Comparison of ENCODE assay signal across 10 cellular contexts in genomic region chr19:12976109-12976508, GRCh38. TPM values are rescaled to one million over a fixed set of nuclear protein-coding genes. Genes with fewer than 3 reads are reported as not detected.
DNase-seq lines count a peak whose midpoint lies in the region; ATAC-seq, FAIRE-seq and TF ChIP-seq lines count a peak whose summit lies in the region.
"Not testable (repeated sequence)": the region's sequence is repeated elsewhere in the genome, so short reads cannot be mapped to it uniquely, and the experiment has no call there.
"Had no signal": no experiment of that assay in that cellular context is flagged by ENCODE, and none has a peak within 500 bp of the region (broad histone marks: within the 10 kb centered on the region; RNA-seq: fewer than 3 reads in every experiment).

No MANE protein-coding gene starts in this region.

- not testable (repeated sequence) for H3K4me1 ChIP-seq in HEK293 (ENCODE audit: control insufficient read depth, insufficient read depth, low read length); astrocyte (ENCODE audit: insufficient read depth, low read length); neuronal stem cell (ENCODE audit: control insufficient read depth in 2 of 2, insufficient read depth in 1 of 2, low read depth in 1 of 2, low read length in 2 of 2)
- peaks cover 25% of the 10 kb centered on the region for H3K4me1 ChIP-seq in HepG2 (ENCODE audit: insufficient read depth, low read length)

- H4K8ac ChIP-seq in neuronal stem cell (ENCODE audit: low read depth, low read length): not testable (repeated sequence)

- not testable (repeated sequence) for H3K79me2 ChIP-seq in astrocyte (ENCODE audit: insufficient read depth, low read length); HepG2 (ENCODE audit: insufficient read depth, low read length)

- not testable (repeated sequence) for H3K36me3 Mint-ChIP-seq in astrocyte (ENCODE audit: low read depth, unreplicated experiment)

- not testable (repeated sequence) for H3K27ac ChIP-seq in HEK293 (ENCODE audit: extremely low read depth, low read depth, low read length); astrocyte (ENCODE audit: low read depth, low read length); HepG2 (ENCODE audit: extremely low read length, insufficient read depth, low read length); neuronal stem cell (replicated peaks; ENCODE audit: low read length)

- not testable (repeated sequence) for H2BK15ac ChIP-seq in neuronal stem cell (ENCODE audit: low read length)

- H3K9ac ChIP-seq in astrocyte (ENCODE audit: low read length); HepG2 (ENCODE audit: insufficient read depth, low read depth, low read length); neuronal stem cell (ENCODE audit: low read depth, low read length, poor library complexity): not testable (repeated sequence)

- H3K79me1 ChIP-seq in neuronal stem cell (ENCODE audit: low read depth, low read length): not testable (repeated sequence)

- H4K20me1 ChIP-seq in astrocyte (ENCODE audit: insufficient read depth, low read length); HepG2 (ENCODE audit: insufficient read depth, low read length): not testable (repeated sequence)

- TF ChIP-seq POLR2A in HepG2 (IDR thresholded peaks at IDR 0.05; ENCODE audit: insufficient read depth in 1 of 2, low read depth in 2 of 2, low read length in 2 of 2): not testable (repeated sequence)

- WGBS in HepG2 (ENCODE audit: low lambda C conversion rate): 46% methylated on average over 7 of the region's 7 CpGs
- no CpG with 5 or more reads among the region's 7 CpGs for WGBS in neuronal stem cell (ENCODE audit: extremely low coverage in 2 of 2, insufficient read length in 2 of 2, insufficient replicate concordance in 1 of 2), 2 donors

- not testable (repeated sequence) for H3K23ac ChIP-seq in neuronal stem cell (ENCODE audit: low read depth, low read length, poor library complexity)

- H2BK5ac ChIP-seq in neuronal stem cell (ENCODE audit: low read length): peak overlapping the region; percentile 53

- H3K4ac ChIP-seq in neuronal stem cell (ENCODE audit: low read length): not testable (repeated sequence)

- H3K9me3 Mint-ChIP-seq in astrocyte (ENCODE audit: unreplicated experiment): not testable (repeated sequence)

- not testable (repeated sequence) for FAIRE-seq in astrocyte (lab: Jason Lieb, UNC); HepG2 (lab: Jason Lieb, UNC)

- H3K27ac Mint-ChIP-seq in astrocyte (ENCODE audit: unreplicated experiment): peak overlapping the region; percentile 41

- TF ChIP-seq CTCF in HEK293 (tag by site-specific recombination; IDR thresholded peaks at IDR 0.05); astrocyte (IDR thresholded peaks at IDR 0.05; ENCODE audit: insufficient read depth, low read depth, low read length); HepG2 (CRISPR knock-in tag; IDR thresholded peaks at IDR 0.05): not testable (repeated sequence)

- CTCF ChIA-PET in HEK293 (lab: Yijun Ruan, JAX): interaction anchor here (0.7 to 13.3 kb wide), 10 partner anchors 11 to 885 kb away, joined by 3 to 274 read pairs (median 8); no protein-coding TSS in a partner anchor
- CTCF ChIA-PET in HepG2 (lab: Yijun Ruan, JAX; ENCODE audit: low intra/inter-chr PET ratio, low total read pairs): not testable (repeated sequence)

- not testable (repeated sequence) for H3K4me1 Mint-ChIP-seq in astrocyte (ENCODE audit: low read depth, unreplicated experiment)

- intact Hi-C loops in HepG2 (cut with micrococcal nuclease; ENCODE audit: unreplicated experiment): not testable (repeated sequence)

- TF ChIP-seq EP300 in HepG2 (IDR thresholded peaks at IDR 0.05; ENCODE audit: low read depth in 2 of 2, low read length in 2 of 2); HepG2 (CRISPR knock-in tag; IDR thresholded peaks at IDR 0.05; ENCODE audit: borderline replicate concordance): not testable (repeated sequence)

- not testable (repeated sequence) for H2AK5ac ChIP-seq in neuronal stem cell (ENCODE audit: low read depth, low read length)

- not testable (repeated sequence) for H3K14ac ChIP-seq in neuronal stem cell (ENCODE audit: low read length)

- not testable (repeated sequence) for H3K18ac ChIP-seq in neuronal stem cell (ENCODE audit: low read length)

- in situ Hi-C loops in HepG2 (cut with HindIII; ENCODE audit: extremely low pct_ligation_motif_present, low pct_unique_long_range_greater_than_20kb): loop anchor here (5.0 to 10.0 kb wide), 2 partner anchors 116 to 289 kb away; no protein-coding TSS in a partner anchor

- not testable (repeated sequence) for ATAC-seq in HepG2

- POLR2A ChIA-PET in HEK293 (lab: Yijun Ruan, JAX): not testable (repeated sequence)
- POLR2A ChIA-PET in HepG2 (lab: Yijun Ruan, JAX): interaction anchor here (2.1 kb wide), 1 partner anchor 85 kb away, joined by 17 read pairs; no protein-coding TSS in a partner anchor

- not testable (repeated sequence) for H3K4me2 ChIP-seq in astrocyte (ENCODE audit: low read length); HepG2 (ENCODE audit: low read depth, low read length); neuronal stem cell (ENCODE audit: insufficient read depth, low read length, poor library complexity, severe bottlenecking)

- not testable (repeated sequence) for H3K36me3 ChIP-seq in HEK293 (ENCODE audit: control insufficient read depth in 2 of 2, insufficient read depth in 1 of 2, low read length in 2 of 2); astrocyte (ENCODE audit: insufficient read depth, low read length); HepG2 (replicated peaks in 1 of 2; ENCODE audit: control insufficient read depth in 1 of 2, insufficient read depth in 2 of 2, low read length in 2 of 2); neuronal stem cell (replicated peaks in 1 of 2; ENCODE audit: control insufficient read depth in 2 of 2, insufficient read depth in 2 of 2, low read length in 2 of 2)

- not testable (repeated sequence) for H2AFZ ChIP-seq in astrocyte (ENCODE audit: low read depth, low read length); HepG2 (ENCODE audit: low read length); neuronal stem cell (ENCODE audit: low read length)

- H2BK120ac ChIP-seq in neuronal stem cell (ENCODE audit: low read depth, low read length): not testable (repeated sequence)

- H2BK12ac ChIP-seq in neuronal stem cell (ENCODE audit: low read length): not testable (repeated sequence)

- H3K27me3 ChIP-seq in astrocyte (ENCODE audit: insufficient read depth, low read length); HepG2 (ENCODE audit: control insufficient read depth in 1 of 2, insufficient read depth in 2 of 2, low read length in 2 of 2): not testable (repeated sequence)
- peaks cover 0 to 33% (median 0%) of the 10 kb centered on the region in 3 experiments for H3K27me3 ChIP-seq in neuronal stem cell (ENCODE audit: control insufficient read depth in 3 of 3, insufficient read depth in 3 of 3, low read depth in 1 of 3, low read length in 3 of 3)

- not testable (repeated sequence) for H3K4me3 ChIP-seq in HEK293 (ENCODE audit: low read depth, low read length); astrocyte (ENCODE audit: insufficient read depth, low read depth, low read length); HepG2 (replicated peaks in 1 of 3; ENCODE audit: insufficient read depth in 1 of 3, low read depth in 2 of 3, low read length in 3 of 3); neuronal stem cell (ENCODE audit: low read length in 2 of 2)

- TF ChIP-seq RAD21 in HepG2 (CRISPR knock-in tag; IDR thresholded peaks at IDR 0.05): not testable (repeated sequence)

- H3K4me3 Mint-ChIP-seq in astrocyte (ENCODE audit: unreplicated experiment): not testable (repeated sequence)

- peaks cover 19% of the 10 kb centered on the region for H3K27me3 Mint-ChIP-seq in astrocyte (ENCODE audit: low read depth, unreplicated experiment)

- not testable (repeated sequence) for H4K91ac ChIP-seq in neuronal stem cell (ENCODE audit: low read depth, low read length, poor library complexity)

- DNase-seq in NCI-H69 (lab: John Stamatoyannopoulos, UW): peak; percentile 41
- not testable (repeated sequence) for DNase-seq in astrocyte (ENCODE audit: low read depth); HepG2 (ENCODE audit: low spot score); neuronal stem cell (ENCODE audit: low spot score)

- H3K9me3 ChIP-seq in HEK293 (ENCODE audit: control insufficient read depth, insufficient read depth, low read depth, low read length); astrocyte (ENCODE audit: insufficient read depth, low read depth, low read length); HepG2 (ENCODE audit: low read length); neuronal stem cell (replicated peaks in 1 of 2; ENCODE audit: control insufficient read depth in 2 of 2, insufficient read depth in 1 of 2, low read depth in 1 of 2, low read length in 2 of 2): not testable (repeated sequence)

- BruUV-seq in HepG2 (replicated peaks; lab: Mats Ljungman, UMichigan): not testable (repeated sequence)

RNA-seq across cellular contexts. Expression of gene DAND5, which starts 6.7 kb away (rescaled TPM):
- total RNA-seq in astrocyte: 0.14 TPM in 1 of 2 replicates, not detected in the other
- total RNA-seq in HepG2 (2016; rRNA removed; fragmentation: Illumina TruSeq; extraction: Trizol): not detected in 2 replicates
- not detected in 2 replicates for total RNA-seq in HepG2 (2016; cell fraction: cytosol; rRNA removed; fragmentation: Illumina TruSeq; extraction: Trizol; ENCODE audit: low read depth)
- not detected in 2 replicates for total RNA-seq in HepG2 (2016; cell fraction: insoluble cytoplasmic fraction; rRNA removed; fragmentation: Illumina TruSeq; extraction: Trizol)
- total RNA-seq in HepG2 (2016; cell fraction: membrane; rRNA removed; fragmentation: Illumina TruSeq; extraction: Trizol): not detected in 2 replicates
- total RNA-seq in HepG2 (2016; cell fraction: nucleus; rRNA removed; fragmentation: Illumina TruSeq; extraction: Trizol): not detected in 2 replicates
- 0.04 TPM in 1 of 2 replicates, not detected in the other for polyA plus RNA-seq in HepG2 (2011; rRNA removed)
- polyA plus RNA-seq in HepG2 (2011; cell fraction: cytosol; rRNA removed): 0.03 and 0.04 TPM in 2 replicates
- polyA plus RNA-seq in HepG2 (2011; cell fraction: nucleus; rRNA removed): 0.10 and 0.13 TPM in 2 replicates
- polyA plus RNA-seq in HepG2 (2012): not detected in 2 replicates
- not detected in 2 replicates for polyA plus RNA-seq in HepG2 (2016; cell fraction: cytosol; fragmentation: Illumina TruSeq; extraction: Trizol; ENCODE audit: low read depth)
- polyA plus RNA-seq in HepG2 (2016; cell fraction: insoluble cytoplasmic fraction; fragmentation: Illumina TruSeq; extraction: Trizol; ENCODE audit: low read depth): not detected in 2 replicates
- not detected in 2 replicates for polyA plus RNA-seq in HepG2 (2016; cell fraction: membrane; fragmentation: Illumina TruSeq; extraction: Trizol; ENCODE audit: low read depth)
- polyA plus RNA-seq in HepG2 (2016; cell fraction: nucleus; fragmentation: Illumina TruSeq; extraction: Trizol; ENCODE audit: insufficient read depth, low read depth): not detected in 2 replicates
- polyA minus RNA-seq in HepG2 (2011; rRNA and poly(A)+ RNA removed; ENCODE audit: low replicate concordance): 0.40 TPM in 1 of 2 replicates, not detected in the other
- not detected in 2 replicates for polyA minus RNA-seq in HepG2 (2011; cell fraction: cytosol; rRNA and poly(A)+ RNA removed)
- polyA minus RNA-seq in HepG2 (2011; cell fraction: nucleus; rRNA and poly(A)+ RNA removed): not detected in 2 replicates
- 0.03 TPM for polyA plus RNA-seq in neuronal stem cell (2013, experiment 1 of 2)
- polyA plus RNA-seq in neuronal stem cell (2013, experiment 2 of 2): 0.03 TPM
- total RNA-seq: CD4-positive, alpha-beta memory T cell; CD4-positive, CD25-positive, alpha-beta regulatory T cell; CD8-positive, alpha-beta memory T cell had no signal
- polyA plus RNA-seq: AG04450; CD14-positive monocyte; CD4-positive, alpha-beta memory T cell; CD4-positive, CD25-positive, alpha-beta regulatory T cell; CD8-positive, alpha-beta memory T cell had no signal

RNA-seq across cellular contexts. Expression of gene GADD45GIP1, which starts 19.1 kb away (rescaled TPM):
- total RNA-seq in astrocyte (34.0 and 35.5 TPM in 2 replicates), HepG2 (2016; rRNA removed; fragmentation: Illumina TruSeq; extraction: Trizol) (24.6 and 37.4 TPM in 2 replicates)
- total RNA-seq in HepG2 (2016; cell fraction: cytosol; rRNA removed; fragmentation: Illumina TruSeq; extraction: Trizol; ENCODE audit: low read depth): 14.3 and 14.8 TPM in 2 replicates
- 25.1 and 41.7 TPM in 2 replicates for total RNA-seq in HepG2 (2016; cell fraction: insoluble cytoplasmic fraction; rRNA removed; fragmentation: Illumina TruSeq; extraction: Trizol)
- total RNA-seq in HepG2 (2016; cell fraction: membrane; rRNA removed; fragmentation: Illumina TruSeq; extraction: Trizol): 14.2 and 15.7 TPM in 2 replicates
- total RNA-seq in HepG2 (2016; cell fraction: nucleus; rRNA removed; fragmentation: Illumina TruSeq; extraction: Trizol): 8.8 and 9.5 TPM in 2 replicates
- 30.7 and 31.9 TPM in 2 replicates for polyA plus RNA-seq in HepG2 (2011; rRNA removed)
- 33.0 and 52.1 TPM in 2 replicates for polyA plus RNA-seq in HepG2 (2011; cell fraction: cytosol; rRNA removed)
- 13.9 and 14.0 TPM in 2 replicates for polyA plus RNA-seq in HepG2 (2011; cell fraction: nucleus; rRNA removed)
- 19.0 and 20.6 TPM in 2 replicates for polyA plus RNA-seq in HepG2 (2012)
- 24.7 and 26.7 TPM in 2 replicates for polyA plus RNA-seq in HepG2 (2016; cell fraction: cytosol; fragmentation: Illumina TruSeq; extraction: Trizol; ENCODE audit: low read depth)
- 71.6 and 84.3 TPM in 2 replicates for polyA plus RNA-seq in HepG2 (2016; cell fraction: insoluble cytoplasmic fraction; fragmentation: Illumina TruSeq; extraction: Trizol; ENCODE audit: low read depth)
- polyA plus RNA-seq in HepG2 (2016; cell fraction: membrane; fragmentation: Illumina TruSeq; extraction: Trizol; ENCODE audit: low read depth): 20.1 and 21.0 TPM in 2 replicates
- 27.9 and 29.2 TPM in 2 replicates for polyA plus RNA-seq in HepG2 (2016; cell fraction: nucleus; fragmentation: Illumina TruSeq; extraction: Trizol; ENCODE audit: insufficient read depth, low read depth)
- polyA minus RNA-seq in HepG2 (2011; rRNA and poly(A)+ RNA removed; ENCODE audit: low replicate concordance): 6.2 and 12.6 TPM in 2 replicates
- 9.9 and 11.7 TPM in 2 replicates for polyA minus RNA-seq in HepG2 (2011; cell fraction: cytosol; rRNA and poly(A)+ RNA removed)
- 3.2 and 3.7 TPM in 2 replicates for polyA minus RNA-seq in HepG2 (2011; cell fraction: nucleus; rRNA and poly(A)+ RNA removed)
- 34.0 TPM for polyA plus RNA-seq in neuronal stem cell (2013, experiment 1 of 2)
- 31.8 TPM for polyA plus RNA-seq in neuronal stem cell (2013, experiment 2 of 2)

RNA-seq across cellular contexts. Expression of gene NFIX, which starts 19.2 kb away (rescaled TPM):
- total RNA-seq in astrocyte (8.4 and 9.6 TPM in 2 replicates), HepG2 (2016; rRNA removed; fragmentation: Illumina TruSeq; extraction: Trizol) (5.4 and 5.6 TPM in 2 replicates)
- total RNA-seq in HepG2 (2016; cell fraction: cytosol; rRNA removed; fragmentation: Illumina TruSeq; extraction: Trizol; ENCODE audit: low read depth): 16.3 and 20.2 TPM in 2 replicates
- total RNA-seq in HepG2 (2016; cell fraction: insoluble cytoplasmic fraction; rRNA removed; fragmentation: Illumina TruSeq; extraction: Trizol): 4.6 and 4.7 TPM in 2 replicates
- total RNA-seq in HepG2 (2016; cell fraction: membrane; rRNA removed; fragmentation: Illumina TruSeq; extraction: Trizol): 6.7 and 9.2 TPM in 2 replicates
- total RNA-seq in HepG2 (2016; cell fraction: nucleus; rRNA removed; fragmentation: Illumina TruSeq; extraction: Trizol): 4.9 and 6.0 TPM in 2 replicates
- polyA plus RNA-seq in HepG2 (2011; rRNA removed): 3.0 and 3.4 TPM in 2 replicates
- 1.4 and 1.6 TPM in 2 replicates for polyA plus RNA-seq in HepG2 (2011; cell fraction: cytosol; rRNA removed)
- polyA plus RNA-seq in HepG2 (2011; cell fraction: nucleus; rRNA removed): 11.0 and 14.0 TPM in 2 replicates
- 9.0 and 12.2 TPM in 2 replicates for polyA plus RNA-seq in HepG2 (2012)
- polyA plus RNA-seq in HepG2 (2016; cell fraction: cytosol; fragmentation: Illumina TruSeq; extraction: Trizol; ENCODE audit: low read depth): 0.70 and 0.93 TPM in 2 replicates
- 8.8 and 11.9 TPM in 2 replicates for polyA plus RNA-seq in HepG2 (2016; cell fraction: insoluble cytoplasmic fraction; fragmentation: Illumina TruSeq; extraction: Trizol; ENCODE audit: low read depth)
- polyA plus RNA-seq in HepG2 (2016; cell fraction: membrane; fragmentation: Illumina TruSeq; extraction: Trizol; ENCODE audit: low read depth): 3.1 and 4.9 TPM in 2 replicates
- 14.6 and 14.7 TPM in 2 replicates for polyA plus RNA-seq in HepG2 (2016; cell fraction: nucleus; fragmentation: Illumina TruSeq; extraction: Trizol; ENCODE audit: insufficient read depth, low read depth)
- polyA minus RNA-seq in HepG2 (2011; rRNA and poly(A)+ RNA removed; ENCODE audit: low replicate concordance): 0.82 and 6.2 TPM in 2 replicates
- polyA minus RNA-seq in HepG2 (2011; cell fraction: cytosol; rRNA and poly(A)+ RNA removed): 5.0 and 6.2 TPM in 2 replicates
- polyA minus RNA-seq in HepG2 (2011; cell fraction: nucleus; rRNA and poly(A)+ RNA removed): 6.8 and 7.7 TPM in 2 replicates
- polyA plus RNA-seq in neuronal stem cell (2013, experiment 1 of 2): 0.07 TPM
- 0.07 TPM for polyA plus RNA-seq in neuronal stem cell (2013, experiment 2 of 2)

RNA-seq across cellular contexts. Expression of gene RAD23A, which starts 30.4 kb away (rescaled TPM):
- total RNA-seq in astrocyte: 40.6 and 48.5 TPM in 2 replicates
- total RNA-seq in HepG2 (2016; rRNA removed; fragmentation: Illumina TruSeq; extraction: Trizol): 34.6 and 42.5 TPM in 2 replicates
- total RNA-seq in HepG2 (2016; cell fraction: cytosol; rRNA removed; fragmentation: Illumina TruSeq; extraction: Trizol; ENCODE audit: low read depth): 64.7 and 77.4 TPM in 2 replicates
- 29.6 and 43.3 TPM in 2 replicates for total RNA-seq in HepG2 (2016; cell fraction: insoluble cytoplasmic fraction; rRNA removed; fragmentation: Illumina TruSeq; extraction: Trizol)
- 95.2 and 117 TPM in 2 replicates for total RNA-seq in HepG2 (2016; cell fraction: membrane; rRNA removed; fragmentation: Illumina TruSeq; extraction: Trizol)
- 27.5 and 30.5 TPM in 2 replicates for total RNA-seq in HepG2 (2016; cell fraction: nucleus; rRNA removed; fragmentation: Illumina TruSeq; extraction: Trizol)
- 50.3 and 54.2 TPM in 2 replicates for polyA plus RNA-seq in HepG2 (2011; rRNA removed)
- polyA plus RNA-seq in HepG2 (2011; cell fraction: cytosol; rRNA removed): 51.8 and 73.5 TPM in 2 replicates
- 80.8 and 87.8 TPM in 2 replicates for polyA plus RNA-seq in HepG2 (2011; cell fraction: nucleus; rRNA removed)
- polyA plus RNA-seq in HepG2 (2012): 95.7 and 105 TPM in 2 replicates
- polyA plus RNA-seq in HepG2 (2016; cell fraction: cytosol; fragmentation: Illumina TruSeq; extraction: Trizol; ENCODE audit: low read depth): 137 and 157 TPM in 2 replicates
- polyA plus RNA-seq in HepG2 (2016; cell fraction: insoluble cytoplasmic fraction; fragmentation: Illumina TruSeq; extraction: Trizol; ENCODE audit: low read depth): 55.9 and 73.5 TPM in 2 replicates
- 175 and 195 TPM in 2 replicates for polyA plus RNA-seq in HepG2 (2016; cell fraction: membrane; fragmentation: Illumina TruSeq; extraction: Trizol; ENCODE audit: low read depth)
- polyA plus RNA-seq in HepG2 (2016; cell fraction: nucleus; fragmentation: Illumina TruSeq; extraction: Trizol; ENCODE audit: insufficient read depth, low read depth): 90.3 and 97.5 TPM in 2 replicates
- polyA minus RNA-seq in HepG2 (2011; rRNA and poly(A)+ RNA removed; ENCODE audit: low replicate concordance): 54.6 and 102 TPM in 2 replicates
- polyA minus RNA-seq in HepG2 (2011; cell fraction: cytosol; rRNA and poly(A)+ RNA removed): 52.5 and 54.0 TPM in 2 replicates
- 20.0 and 27.4 TPM in 2 replicates for polyA minus RNA-seq in HepG2 (2011; cell fraction: nucleus; rRNA and poly(A)+ RNA removed)
- polyA plus RNA-seq in neuronal stem cell (2013, experiment 1 of 2): 115 TPM
- polyA plus RNA-seq in neuronal stem cell (2013, experiment 2 of 2): 115 TPM

RNA-seq across cellular contexts. Expression of gene CALR, which starts 37.7 kb away (rescaled TPM):
- 2,193 and 2,309 TPM in 2 replicates for total RNA-seq in astrocyte
- total RNA-seq in HepG2 (2016; rRNA removed; fragmentation: Illumina TruSeq; extraction: Trizol): 420 and 898 TPM in 2 replicates
- total RNA-seq in HepG2 (2016; cell fraction: cytosol; rRNA removed; fragmentation: Illumina TruSeq; extraction: Trizol; ENCODE audit: low read depth): 227 and 266 TPM in 2 replicates
- 389 and 943 TPM in 2 replicates for total RNA-seq in HepG2 (2016; cell fraction: insoluble cytoplasmic fraction; rRNA removed; fragmentation: Illumina TruSeq; extraction: Trizol)
- 340 and 383 TPM in 2 replicates for total RNA-seq in HepG2 (2016; cell fraction: membrane; rRNA removed; fragmentation: Illumina TruSeq; extraction: Trizol)
- total RNA-seq in HepG2 (2016; cell fraction: nucleus; rRNA removed; fragmentation: Illumina TruSeq; extraction: Trizol): 693 and 829 TPM in 2 replicates
- 842 and 934 TPM in 2 replicates for polyA plus RNA-seq in HepG2 (2011; rRNA removed)
- 752 and 842 TPM in 2 replicates for polyA plus RNA-seq in HepG2 (2011; cell fraction: cytosol; rRNA removed)
- 381 and 448 TPM in 2 replicates for polyA plus RNA-seq in HepG2 (2011; cell fraction: nucleus; rRNA removed)
- polyA plus RNA-seq in HepG2 (2012): 606 and 725 TPM in 2 replicates
- 313 and 359 TPM in 2 replicates for polyA plus RNA-seq in HepG2 (2016; cell fraction: cytosol; fragmentation: Illumina TruSeq; extraction: Trizol; ENCODE audit: low read depth)
- polyA plus RNA-seq in HepG2 (2016; cell fraction: insoluble cytoplasmic fraction; fragmentation: Illumina TruSeq; extraction: Trizol; ENCODE audit: low read depth): 478 and 547 TPM in 2 replicates
- polyA plus RNA-seq in HepG2 (2016; cell fraction: membrane; fragmentation: Illumina TruSeq; extraction: Trizol; ENCODE audit: low read depth): 345 and 409 TPM in 2 replicates
- polyA plus RNA-seq in HepG2 (2016; cell fraction: nucleus; fragmentation: Illumina TruSeq; extraction: Trizol; ENCODE audit: insufficient read depth, low read depth): 1,564 and 1,658 TPM in 2 replicates
- polyA minus RNA-seq in HepG2 (2011; rRNA and poly(A)+ RNA removed; ENCODE audit: low replicate concordance): 932 and 1,241 TPM in 2 replicates
- polyA minus RNA-seq in HepG2 (2011; cell fraction: cytosol; rRNA and poly(A)+ RNA removed): 408 and 482 TPM in 2 replicates
- polyA minus RNA-seq in HepG2 (2011; cell fraction: nucleus; rRNA and poly(A)+ RNA removed): 228 and 256 TPM in 2 replicates
- polyA plus RNA-seq in neuronal stem cell (2013, experiment 1 of 2): 336 TPM
- 330 TPM for polyA plus RNA-seq in neuronal stem cell (2013, experiment 2 of 2)
